Comparison of ENCODE assay signal across 8 cellular contexts in the genomic region with DNA sequence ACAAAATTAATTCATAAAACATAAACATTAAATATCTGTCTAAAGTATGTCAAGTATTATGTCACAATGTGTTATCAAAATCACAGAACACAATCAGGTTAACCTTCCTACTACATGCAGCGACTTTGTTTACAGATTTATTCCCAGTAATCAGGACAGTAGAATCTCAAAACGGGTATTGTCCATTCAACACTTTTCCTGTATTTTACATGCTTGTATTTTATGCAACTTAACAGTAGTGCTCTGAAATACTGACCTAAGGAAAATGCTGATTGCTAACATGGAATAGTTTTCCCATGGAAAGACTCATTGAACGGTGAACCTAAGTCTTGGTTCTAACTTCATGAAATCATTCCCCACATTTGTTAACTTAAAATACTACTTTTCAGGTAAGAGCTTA. TPM values are rescaled to one million over a fixed set of nuclear protein-coding genes. Genes with fewer than 3 reads are reported as not detected.
DNase-seq lines count a peak whose midpoint lies in the region; ATAC-seq and TF ChIP-seq lines count a peak whose summit lies in the region.

No MANE protein-coding gene starts in this region.

- H3K4me3 Mint-ChIP-seq in CD8-positive, alpha-beta memory T cell, result peak overlapping the region; percentile 92 to 100 (median 94)
- H3K4me3 Mint-ChIP-seq in endothelial cell (ENCODE audit: unreplicated experiment), result peak overlapping the region; percentile 95

- no peaks in the 10 kb centered on the region for H3K27me3 Mint-ChIP-seq in CD8-positive, alpha-beta memory T cell
- H3K27me3 Mint-ChIP-seq in endothelial cell (ENCODE audit: unreplicated experiment), result peaks cover 14% of the 10 kb centered on the region

- peak overlapping the region; percentile 74 for H3K4me2 ChIP-seq in OCI-LY3 (ENCODE audit: low read length)
- H3K4me2 ChIP-seq in osteoblast (ENCODE audit: insufficient read depth, low read length), result peak overlapping the region; percentile 93

- H3K4me3 ChIP-seq in CD8-positive, alpha-beta memory T cell (ENCODE audit: low read length), result peak overlapping the region; percentile 81
- H3K4me3 ChIP-seq in OCI-LY3 (ENCODE audit: low read length), result peak overlapping the region; percentile 95
- H3K4me3 ChIP-seq in osteoblast (ENCODE audit: insufficient read depth, low read length), result peak overlapping the region; percentile 97

- no peaks in the 10 kb centered on the region for H3K27me3 ChIP-seq in CD8-positive, alpha-beta memory T cell (ENCODE audit: insufficient read depth, low read length, poor library complexity, severe bottlenecking)
- no peaks in the 10 kb centered on the region for H3K27me3 ChIP-seq in OCI-LY3 (ENCODE audit: low read depth, low read length)
- H3K27me3 ChIP-seq in osteoblast (ENCODE audit: insufficient read depth, low read length), result no peaks in the 10 kb centered on the region

- POLR2A ChIA-PET in CD8-positive, alpha-beta memory T cell (lab: Charles Lee), result interaction anchor here (1.4 to 2.9 kb wide), 2 partner anchors 9 to 503 kb away, joined by 9 read pairs; partner anchors contain the start of genes DNAI4 and MIER1

- TF ChIP-seq CTCF in OCI-LY3 (IDR thresholded peaks at IDR 0.05; ENCODE audit: low read depth, low read length), result no peak
- no peak for TF ChIP-seq CTCF in endothelial cell (IDR thresholded peaks at IDR 0.05; ENCODE audit: unreplicated experiment)
- no peak for TF ChIP-seq CTCF in osteoblast (IDR thresholded peaks at IDR 0.05; ENCODE audit: extremely low read depth, low read depth, low read length)

- H2AFZ ChIP-seq in OCI-LY3 (ENCODE audit: low read depth, low read length), result no peak overlapping the region
- H2AFZ ChIP-seq in osteoblast (ENCODE audit: low read length), result no peak overlapping the region

- peak overlapping the region; percentile 92 for H3K9ac ChIP-seq in OCI-LY3 (ENCODE audit: low read length)

- no peak for DNase-seq in CD8-positive, alpha-beta memory T cell
- no peak for DNase-seq in endothelial cell (ENCODE audit: low spot score)
- no peak for DNase-seq in osteoblast (ENCODE audit: insufficient read length, low spot score, missing footprints)
- DNase-seq in GDM1 (lab: John Stamatoyannopoulos, UW), result no peak
- no peak for DNase-seq in NCI-H1092 treated with DMSO at 0.1 percent for 48 hours (lab: John Stamatoyannopoulos, UW)

- peaks cover 23% of the 10 kb centered on the region for H3K36me3 ChIP-seq in CD8-positive, alpha-beta memory T cell (ENCODE audit: insufficient read depth, low read length)
- H3K36me3 ChIP-seq in OCI-LY3 (replicated peaks; ENCODE audit: low read depth, low read length), result peaks cover 44% of the 10 kb centered on the region
- peaks cover 33% of the 10 kb centered on the region for H3K36me3 ChIP-seq in osteoblast (ENCODE audit: insufficient read depth, low read length)

- no peak overlapping the region for H3K27ac ChIP-seq in CD8-positive, alpha-beta memory T cell (ENCODE audit: low read depth, low read length)
- H3K27ac ChIP-seq in OCI-LY3 (ENCODE audit: low read length) (no peak overlapping the region), osteoblast (ENCODE audit: low read depth, low read length) (peak overlapping the region; percentile 82)

- ATAC-seq in HG03469 (IDR thresholded peaks at IDR 0.05; ENCODE audit: unreplicated experiment), result no peak
- no peak for ATAC-seq in activated CD4-positive, CD25-positive, alpha-beta regulatory T cell treated with anti-CD3 and anti-CD28 coated beads, Interleukin-2, amount 50 U/mL, for 24 hours

- H3K36me3 Mint-ChIP-seq in CD8-positive, alpha-beta memory T cell, result peaks cover 16 to 77% (median 18%) of the 10 kb centered on the region in 3 donors
- H3K36me3 Mint-ChIP-seq in endothelial cell (ENCODE audit: low read depth, unreplicated experiment), result peaks cover 15% of the 10 kb centered on the region

- H4K20me1 ChIP-seq in OCI-LY3 (ENCODE audit: insufficient read depth, low read length) (peaks cover 62% of the 10 kb centered on the region), osteoblast (ENCODE audit: insufficient read depth, low read length) (peaks cover 48% of the 10 kb centered on the region)

- peaks cover 56 to 74% (median 63%) of the 10 kb centered on the region in 3 donors for H3K4me1 Mint-ChIP-seq in CD8-positive, alpha-beta memory T cell
- H3K4me1 Mint-ChIP-seq in endothelial cell (ENCODE audit: unreplicated experiment), result peaks cover 26% of the 10 kb centered on the region

- H3K27ac Mint-ChIP-seq in CD8-positive, alpha-beta memory T cell, result peak overlapping the region; percentile 56 to 99 (median 96)
- no peak overlapping the region for H3K27ac Mint-ChIP-seq in endothelial cell (ENCODE audit: unreplicated experiment)

- peaks cover 0 to 2% (median 0%) of the 10 kb centered on the region in 5 donors for H3K9me3 Mint-ChIP-seq in CD8-positive, alpha-beta memory T cell
- no peaks in the 10 kb centered on the region for H3K9me3 Mint-ChIP-seq in endothelial cell (ENCODE audit: unreplicated experiment)

- H3K4me1 ChIP-seq in CD8-positive, alpha-beta memory T cell (ENCODE audit: insufficient read depth, low read length), result peaks cover 32% of the 10 kb centered on the region
- peaks cover 28% of the 10 kb centered on the region for H3K4me1 ChIP-seq in OCI-LY3 (ENCODE audit: low read length)
- H3K4me1 ChIP-seq in osteoblast (ENCODE audit: insufficient read depth, low read length), result peaks cover 24% of the 10 kb centered on the region

- H3K79me2 ChIP-seq in OCI-LY3 (ENCODE audit: low read length), result peaks cover 85% of the 10 kb centered on the region
- H3K79me2 ChIP-seq in osteoblast (ENCODE audit: insufficient read depth, low read length), result peaks cover 71% of the 10 kb centered on the region

- CTCF ChIA-PET in CD8-positive, alpha-beta memory T cell (lab: Charles Lee), result interaction anchor here (1.5 to 1.8 kb wide), 2 partner anchors 72 to 214 kb away, joined by 4 read pairs; no protein-coding TSS in a partner anchor

- no peaks in the 10 kb centered on the region for H3K9me3 ChIP-seq in CD8-positive, alpha-beta memory T cell (ENCODE audit: low read length)
- H3K9me3 ChIP-seq in OCI-LY3 (ENCODE audit: insufficient read depth, low read length), result no peaks in the 10 kb centered on the region
- H3K9me3 ChIP-seq in osteoblast (ENCODE audit: low read depth, low read length), result no peaks in the 10 kb centered on the region

RNA-seq across cellular contexts. Expression of gene SERBP1, which starts 2.3 kb away (rescaled TPM):
- total RNA-seq in CD8-positive, alpha-beta memory T cell, result 100 to 1,000 TPM; 545 to 549 TPM
- polyA plus RNA-seq in CD8-positive, alpha-beta memory T cell, result 127 TPM
- total RNA-seq in endothelial cell (ENCODE audit: unreplicated experiment) (169 TPM), osteoblast (152 and 161 TPM in 2 replicates)
